Comparison of ENCODE assay signal across 1 cellular context in genomic region chr3:151564261-151564660, GRCh38.
TF ChIP-seq lines count a peak whose summit lies in the region.

No MANE protein-coding gene starts in this region.

TF ChIP-seq in GM23338, 12 proteins besides CTCF, POLR2A, EP300 and RAD21 (continued from another document):
- no peak for TF ChIP-seq ZNF462 (CRISPR knock-in tag; IDR thresholded peaks at IDR 0.05)
- TF ChIP-seq EZH2 (IDR thresholded peaks at IDR 0.05; ENCODE audit: low read depth, unreplicated experiment) = no peak
- TF ChIP-seq STAT1 (IDR thresholded peaks at IDR 0.05; ENCODE audit: unreplicated experiment) = no peak
- TF ChIP-seq NANOG (IDR thresholded peaks at IDR 0.05; ENCODE audit: borderline replicate concordance) = no peak
